In the genomic region with DNA sequence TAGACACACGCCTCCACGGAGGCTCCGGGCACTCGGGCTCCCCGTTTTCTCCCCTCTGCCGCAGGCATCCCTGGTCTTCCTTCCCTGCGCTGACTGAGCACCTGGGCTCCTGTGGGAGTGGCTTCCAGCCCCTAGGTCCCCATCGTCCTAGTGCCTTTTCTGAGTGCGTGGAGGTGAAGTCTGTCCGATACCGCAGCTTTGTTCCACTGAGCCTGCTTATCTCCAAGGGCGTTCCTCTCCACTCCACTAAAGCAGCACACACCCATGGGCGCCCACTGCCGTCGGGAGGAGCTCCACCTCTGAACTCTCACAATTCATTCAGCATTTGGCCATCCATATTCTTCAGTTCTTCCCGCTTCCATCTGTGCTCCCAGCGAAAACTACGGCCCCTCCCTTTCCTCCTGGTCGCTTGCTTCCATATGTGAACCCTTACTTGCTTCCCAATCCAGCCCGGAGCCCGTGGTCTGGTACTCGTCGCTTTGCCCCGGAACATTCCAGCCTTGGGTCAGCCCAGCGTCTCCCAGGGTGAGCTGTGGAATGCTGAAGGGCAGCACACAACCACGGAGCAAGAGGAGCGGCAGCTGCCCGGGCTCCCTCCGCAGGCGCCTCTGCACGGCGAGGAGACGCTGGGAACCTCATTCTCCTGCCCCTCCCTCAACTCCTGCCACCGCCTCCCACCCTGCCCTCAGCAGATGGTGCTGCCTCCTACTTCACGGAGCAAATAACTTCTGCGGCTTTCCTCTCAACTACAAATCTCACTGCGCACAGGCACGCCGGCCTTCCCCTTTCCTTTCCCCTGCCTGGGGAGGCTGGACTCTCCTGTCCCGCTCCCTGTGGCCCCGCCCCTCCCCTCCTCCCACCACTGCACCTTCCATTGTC, we compare ENCODE assay signal across 8 cellular contexts. TPM values are rescaled to one million over a fixed set of nuclear protein-coding genes. Genes with fewer than 3 reads are reported as not detected.
A peak's percentile ranks its signal among the peaks of the same experiment; 100 is the strongest.
DNase-seq lines count a peak whose midpoint lies in the region; ATAC-seq and TF ChIP-seq lines count a peak whose summit lies in the region.

No MANE protein-coding gene starts in this region.

- H3K4me3 Mint-ChIP-seq in activated CD8-positive, alpha-beta memory T cell treated with anti-CD3 and anti-CD28 coated beads, Interleukin-2, amount 10 ng/mL, durations not matched to agents 7 days and 5 days = peak overlapping the region; percentile 62

- no peaks in the 10 kb centered on the region for H3K27me3 ChIP-seq in mucosa of rectum (ENCODE audit: control insufficient read depth in 2 of 2, insufficient read depth in 2 of 2, low read length in 2 of 2)
- H3K27me3 ChIP-seq in thoracic aorta (replicated peaks; ENCODE audit: insufficient read depth) = no peaks in the 10 kb centered on the region

- peaks cover 19 to 37% of the 10 kb centered on the region in 2 donors for H3K4me1 ChIP-seq in mucosa of rectum (ENCODE audit: control insufficient read depth in 2 of 2, insufficient read depth in 2 of 2, low read length in 2 of 2)
- peaks cover 9 to 20% of the 10 kb centered on the region in 2 donors for H3K4me1 ChIP-seq in thoracic aorta (ENCODE audit: control insufficient read depth in 1 of 2, low read depth in 2 of 2)

- peaks cover 3 to 10% of the 10 kb centered on the region in 2 donors for H3K36me3 ChIP-seq in mucosa of rectum (ENCODE audit: control insufficient read depth in 2 of 2, insufficient read depth in 2 of 2, low read length in 2 of 2)
- peaks cover 15% of the 10 kb centered on the region for H3K36me3 ChIP-seq in thoracic aorta

- ATAC-seq in activated CD8-positive, alpha-beta memory T cell treated with anti-CD3 and anti-CD28 coated beads, Interleukin-2, amount 10 ng/mL, durations not matched to agents 7 days and 5 days = peak; percentile 66
- peak; percentile 25 for ATAC-seq in esophagus mucosa
- no peak for ATAC-seq in thoracic aorta (ENCODE audit: insufficient number of reproducible peaks, low FRiP score, low read depth)
- no peak for ATAC-seq in HG02970 (IDR thresholded peaks at IDR 0.05; ENCODE audit: low FRiP score, unreplicated experiment)

- H3K9me3 ChIP-seq in mucosa of rectum (ENCODE audit: control insufficient read depth in 2 of 2, low read length in 2 of 2) (no peaks in the 10 kb centered on the region), thoracic aorta (no peaks in the 10 kb centered on the region)

- H3K27me3 Mint-ChIP-seq in activated CD8-positive, alpha-beta memory T cell treated with anti-CD3 and anti-CD28 coated beads, Interleukin-2, amount 10 ng/mL, durations not matched to agents 7 days and 5 days = peaks cover 19% of the 10 kb centered on the region

- no peak for TF ChIP-seq CTCF in GM12864 (IDR thresholded peaks at IDR 0.05; ENCODE audit: low read depth, low read length, missing control alignments)
- TF ChIP-seq CTCF in thoracic aorta (IDR thresholded peaks at IDR 0.05) = no peak

- DNase-seq in GM12864 (ENCODE audit: low read depth) = no peak
- DNase-seq in NCI-H2227 treated with DMSO at 0.1 percent for 48 hours (lab: John Stamatoyannopoulos, UW) = peak; percentile 25
- DNase-seq in activated CD8-positive, alpha-beta memory T cell treated with anti-CD3 and anti-CD28 coated beads, Interleukin-2, amount 10 ng/mL, durations not matched to agents 7 days and 5 days = no peak
- DNase-seq in thoracic aorta (ENCODE audit: low spot score) = no peak
- DNase-seq in NCI-H2107 (lab: John Stamatoyannopoulos, UW) = no peak

- CTCF ChIA-PET in activated CD8-positive, alpha-beta memory T cell treated with anti-CD3 and anti-CD28 coated beads, Interleukin-2, amount 10 ng/mL, durations not matched to agents 7 days and 5 days (lab: Charles Lee) = interaction anchor here (0.7 to 16.1 kb wide), 8 partner anchors 9 to 128 kb away, joined by 3 to 292 read pairs (median 4); a partner anchor contains a TSS

- peak overlapping the region; percentile 81 to 84 for H3K27ac ChIP-seq in mucosa of rectum (ENCODE audit: low read depth in 2 of 2, low read length in 2 of 2)
- peak overlapping the region; percentile 37 to 68 for H3K27ac ChIP-seq in thoracic aorta

- no peaks in the 10 kb centered on the region for H3K9me3 Mint-ChIP-seq in activated CD8-positive, alpha-beta memory T cell treated with anti-CD3 and anti-CD28 coated beads, Interleukin-2, amount 10 ng/mL, durations not matched to agents 7 days and 5 days (ENCODE audit: low read depth)

- no peak overlapping the region for H3K27ac Mint-ChIP-seq in activated CD8-positive, alpha-beta memory T cell treated with anti-CD3 and anti-CD28 coated beads, Interleukin-2, amount 10 ng/mL, durations not matched to agents 7 days and 5 days

- peak overlapping the region; percentile 66 to 73 for H3K9ac ChIP-seq in mucosa of rectum (ENCODE audit: low read depth in 1 of 2, low read length in 2 of 2)

- H3K4me3 ChIP-seq in GM12864 (ENCODE audit: low read depth, low read length) (peak overlapping the region; percentile 47), mucosa of rectum (ENCODE audit: low read length in 2 of 2) (peak overlapping the region; percentile 72 to 77), thoracic aorta (peak overlapping the region; percentile 72)

- peaks cover 22% of the 10 kb centered on the region for H3K4me1 Mint-ChIP-seq in activated CD8-positive, alpha-beta memory T cell treated with anti-CD3 and anti-CD28 coated beads, Interleukin-2, amount 10 ng/mL, durations not matched to agents 7 days and 5 days

- peaks cover 12% of the 10 kb centered on the region for H3K36me3 Mint-ChIP-seq in activated CD8-positive, alpha-beta memory T cell treated with anti-CD3 and anti-CD28 coated beads, Interleukin-2, amount 10 ng/mL, durations not matched to agents 7 days and 5 days

RNA-seq across cellular contexts. Expression of a gene that starts 27.5 kb away (rescaled TPM):
- total RNA-seq in activated CD8-positive, alpha-beta memory T cell treated with anti-CD3 and anti-CD28 coated beads, Interleukin-2, amount 10 ng/mL, durations not matched to agents 7 days and 5 days = 10 to 100 TPM; 46.3 to 67.3 TPM
- total RNA-seq in esophagus mucosa (3.7 TPM), thoracic aorta (100 to 1,000 TPM; 190 to 291 TPM)

RNA-seq across cellular contexts. Expression of a gene that starts 31.9 kb away (rescaled TPM):
- not detected for total RNA-seq in activated CD8-positive, alpha-beta memory T cell treated with anti-CD3 and anti-CD28 coated beads, Interleukin-2, amount 10 ng/mL, durations not matched to agents 7 days and 5 days
- total RNA-seq in esophagus mucosa (not detected), thoracic aorta (not detected)

RNA-seq across cellular contexts. Expression of a gene that starts 52.3 kb away (rescaled TPM):
- under 1 TPM; 0.53 to 0.66 TPM for total RNA-seq in activated CD8-positive, alpha-beta memory T cell treated with anti-CD3 and anti-CD28 coated beads, Interleukin-2, amount 10 ng/mL, durations not matched to agents 7 days and 5 days
- total RNA-seq in esophagus mucosa = 6.1 TPM
- 10 to 100 TPM; 25.8 to 48.3 TPM for total RNA-seq in thoracic aorta

Comparison
In these comparisons a context has a peak if more than half of its experiments do, and no peak if none do; other contexts are left out.
1. ATAC-seq: peak in activated CD8-positive, alpha-beta memory T cell treated with anti-CD3 and anti-CD28 coated beads, Interleukin-2, amount 10 ng/mL, durations not matched to agents 7 days and 5 days (single experiment) and esophagus mucosa (single experiment); none in thoracic aorta (single experiment) and HG02970 (single experiment).
2. Peak in every context shown above with its lines, with median percentiles within 50 percentile points of each other: H3K4me3 ChIP-seq.